Comparison of ENCODE assay signal across 8 cellular contexts in the genomic region with DNA sequence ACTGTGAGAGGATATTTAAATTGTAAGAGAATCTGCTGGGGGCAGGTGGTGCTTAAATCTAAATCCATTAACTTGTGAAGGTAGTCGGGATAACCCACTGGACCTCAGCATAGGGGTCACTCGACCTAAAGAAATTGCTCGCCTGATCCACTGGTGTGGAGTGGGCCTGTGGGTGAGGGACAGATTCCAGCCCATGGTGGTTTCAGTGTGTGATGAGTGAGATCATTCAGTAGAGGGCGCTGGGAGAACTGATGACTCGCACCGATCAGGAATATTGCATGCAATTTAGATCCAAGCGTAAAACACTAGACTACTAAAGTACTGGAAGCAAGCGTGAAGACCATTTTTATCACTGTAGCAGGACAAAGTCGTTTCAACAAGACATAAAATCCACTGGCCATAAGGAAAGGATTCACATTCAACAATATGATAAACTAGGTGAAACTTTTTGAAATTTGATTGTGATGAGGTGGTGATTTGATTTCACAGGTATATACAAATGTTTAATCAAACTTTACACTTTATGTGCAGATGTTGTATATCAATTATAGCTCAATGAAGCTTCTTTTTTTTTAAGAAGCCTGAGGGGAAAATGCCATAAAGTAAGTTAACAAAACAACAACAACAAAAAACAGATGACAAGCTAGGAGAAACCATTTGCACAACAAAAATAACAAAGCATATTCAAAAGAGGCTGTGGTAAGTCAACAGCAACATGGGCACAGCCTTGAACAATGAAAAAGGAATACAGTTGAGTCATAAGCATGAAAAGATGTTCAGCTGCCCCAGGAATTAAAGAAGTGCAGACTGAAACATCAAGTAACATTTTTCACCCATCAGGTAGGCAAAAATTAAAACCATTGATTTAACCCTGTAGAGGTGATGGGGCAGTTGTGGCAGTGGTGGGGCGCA. TPM values are rescaled to one million over a fixed set of nuclear protein-coding genes. Genes with fewer than 3 reads are reported as not detected.
DNase-seq lines count a peak whose midpoint lies in the region; ATAC-seq and TF ChIP-seq lines count a peak whose summit lies in the region.

No MANE protein-coding gene starts in this region.

- no peaks in the 10 kb centered on the region for H3K27me3 ChIP-seq in tibial nerve

- WGBS in tibial nerve, 2 donors = 15 to 16% methylated on average over 9 of the region's 10 CpGs

- peak; percentile 47 for ATAC-seq in HG02588 (IDR thresholded peaks at IDR 0.05; ENCODE audit: unreplicated experiment)

- in situ Hi-C loops in ACHN (cut with HindIII; ENCODE audit: low pct_ligation_motif_present, low pct_unique_long_range_greater_than_20kb, low sequenced_read_pairs) = no loop called here

- peak; percentile 75 for DNase-seq in ACHN
- peak; percentile 74 for DNase-seq in GM10248 (ENCODE audit: extremely low spot score)
- peak; percentile 44 for DNase-seq in NCI-H1105 treated with DMSO at 0.1 percent for 48 hours (lab: John Stamatoyannopoulos, UW)
- DNase-seq in UCSD-AML1 (lab: John Stamatoyannopoulos, UW; ENCODE audit: unreplicated experiment) = peak; percentile 41
- DNase-seq in epithelial cell of esophagus (ENCODE audit: low read depth) = peak; percentile 71
- DNase-seq in mesenteric fat pad (ENCODE audit: low spot score) = peak; percentile 39
- peak; percentile 30 to 67 for DNase-seq in tibial nerve (ENCODE audit: low spot score in 2 of 2)

- CTCF ChIA-PET in GM10248 (lab: Yijun Ruan, JAX) = interaction anchor here (0.7 to 15.7 kb wide), 29 partner anchors 8 to 381 kb away, joined by 3 to 258 read pairs (median 3); partner anchors contain the start of genes CFDP1 and CHST6

- H3K4me1 ChIP-seq in tibial nerve = no peaks in the 10 kb centered on the region

- H3K27ac ChIP-seq in tibial nerve = no peak overlapping the region

- H3K4me3 ChIP-seq in epithelial cell of esophagus (ENCODE audit: low read length) (no peak overlapping the region), tibial nerve (no peak overlapping the region)

- TF ChIP-seq EP300 in tibial nerve (IDR thresholded peaks at IDR 0.05) = no peak

- TF ChIP-seq CTCF in GM10248 (IDR thresholded peaks at IDR 0.05; ENCODE audit: control extremely low read depth, extremely low read depth, low read depth, missing control alignments) (peak; percentile 81), epithelial cell of esophagus (IDR thresholded peaks at IDR 0.05; ENCODE audit: insufficient read depth, low read depth, low read length, missing control alignments) (peak; percentile 85), tibial nerve (IDR thresholded peaks at IDR 0.05) (peak; percentile 57 to 84 (median 73))

- H3K36me3 ChIP-seq in tibial nerve = no peaks in the 10 kb centered on the region

- POLR2A ChIA-PET in GM10248 (lab: Yijun Ruan, JAX) = no interaction called here

- no peak for TF ChIP-seq POLR2A in tibial nerve (IDR thresholded peaks at IDR 0.05)

- no peaks in the 10 kb centered on the region for H3K9me3 ChIP-seq in tibial nerve

RNA-seq across cellular contexts. Expression of gene TMEM170A, which starts 7.5 kb away (rescaled TPM):
- total RNA-seq in mesenteric fat pad = 17.3 TPM
- total RNA-seq in tibial nerve = 10 to 100 TPM; 14.1 to 36.6 (median 21.8) TPM

RNA-seq across cellular contexts. Expression of gene CHST6, which starts 23.3 kb away (rescaled TPM):
- total RNA-seq in mesenteric fat pad (0.16 TPM), tibial nerve (1 to 10 TPM in 1 of 4 donors, under 1 TPM in 3; under 0.01 to 3.9 (median 0.40) TPM)

RNA-seq across cellular contexts. Expression of gene CFDP1, which starts 38.7 kb away (rescaled TPM):
- total RNA-seq in mesenteric fat pad (43.1 TPM), tibial nerve (100 to 1,000 TPM in 1 of 4 donors, 10 to 100 TPM in 3; 35.6 to 120 (median 62.4) TPM)
